13 cellular contexts compared by ENCODE assay signal in the genomic region with DNA sequence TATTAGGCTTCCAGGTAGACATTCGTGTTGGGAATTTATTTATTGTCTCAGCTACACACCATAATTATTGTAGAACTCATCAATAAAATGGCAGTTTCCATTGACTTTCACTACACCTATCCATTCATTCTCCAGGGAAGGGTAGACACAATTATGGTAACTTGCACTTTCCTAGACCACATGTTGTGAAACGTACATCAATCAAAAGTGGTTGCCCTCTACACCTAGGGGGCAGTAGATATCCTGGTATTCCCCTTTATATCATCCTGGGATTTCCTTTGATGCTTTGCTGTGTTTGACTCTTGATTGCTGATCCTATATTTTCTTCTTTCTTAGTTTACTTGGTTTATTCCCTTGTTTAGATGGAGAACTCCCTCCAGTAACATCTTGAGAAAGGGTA. TPM values are rescaled to one million over a fixed set of nuclear protein-coding genes. Genes with fewer than 3 reads are reported as not detected.
DNase-seq lines count a peak whose midpoint lies in the region; ATAC-seq and TF ChIP-seq lines count a peak whose summit lies in the region.
"Had no signal": no experiment of that assay in that cellular context is flagged by ENCODE, and none has a peak within 500 bp of the region (broad histone marks: within the 10 kb centered on the region; RNA-seq: fewer than 3 reads in every experiment).

No MANE protein-coding gene starts in this region.

- no peak for ATAC-seq in GM21529 (IDR thresholded peaks at IDR 0.05; ENCODE audit: unreplicated experiment)
- ATAC-seq in GM19467 (IDR thresholded peaks at IDR 0.05; ENCODE audit: unreplicated experiment) = no peak

- WGBS in testis, 2 donors = 59 to 61% methylated on average over 2 of the region's 2 CpGs
- 22 to 55% methylated on average over 2 of the region's 2 CpGs for WGBS in sigmoid colon, 2 donors

- intact Hi-C loops in OCI-LY7 (cut with micrococcal nuclease; ENCODE audit: unreplicated experiment) = no loop called here
- intact Hi-C loops in testis (cut with DNase I; ENCODE audit: low total_unique reads) = no loop called here
- intact Hi-C loops in sigmoid colon (cut with DNase I) = no loop called here

- TF ChIP-seq POLR2A in testis (IDR thresholded peaks at IDR 0.05) (no peak), sigmoid colon (IDR thresholded peaks at IDR 0.05) (no peak)

- H3K9me2 ChIP-seq in OCI-LY7 (ENCODE audit: insufficient read depth, low read length) = no peaks in the 10 kb centered on the region

- TF ChIP-seq EP300 in sigmoid colon (IDR thresholded peaks at IDR 0.05) = no peak

- CTCF ChIA-PET in AG04450 (lab: Charles Lee) = interaction anchor here (1.1 kb wide), 1 partner anchor 167 kb away, joined by 4 read pairs; no protein-coding TSS in a partner anchor
- CTCF ChIA-PET in OCI-LY7 (lab: Charles Lee; ENCODE audit: unreplicated experiment) = no interaction called here

- H3K4me2 ChIP-seq in OCI-LY7 (ENCODE audit: low read length) = no peak overlapping the region

- H3K4me1 ChIP-seq in OCI-LY7 (ENCODE audit: insufficient read depth, low read length, poor library complexity, severe bottlenecking) (no peaks in the 10 kb centered on the region), testis (no peaks in the 10 kb centered on the region), sigmoid colon (no peaks in the 10 kb centered on the region)

- DNase-seq in AG04450 (ENCODE audit: low read depth, low spot score) (no peak), OCI-LY7 (ENCODE audit: low spot score) (no peak), fibroblast of mammary gland (ENCODE audit: low read depth) (peak; percentile 6), testis (no peak), sigmoid colon (no peak)
- DNase-seq: activated CD4-positive, alpha-beta T cell treated with anti-CD3 and anti-CD28 coated beads for 48 hours; CD4-positive, alpha-beta memory T cell; NCI-H1105 treated with DMSO at 0.1 percent for 48 hours; Right ventricle myocardium superior; stimulated activated CD4-positive, alpha-beta T cell treated with anti-CD3 and anti-CD28 coated beads, Interleukin-2, amount 100 ng/mL, for 24 hours had no signal

- no peaks in the 10 kb centered on the region for H3K79me2 ChIP-seq in OCI-LY7 (ENCODE audit: insufficient read depth, low read depth, low read length)

- H3K27me3 ChIP-seq in AG04450 (ENCODE audit: control insufficient read depth, insufficient read depth, low read length) (no peaks in the 10 kb centered on the region), testis (no peaks in the 10 kb centered on the region), sigmoid colon (no peaks in the 10 kb centered on the region)

- H2AFZ ChIP-seq in OCI-LY7 (ENCODE audit: low read length) = no peak overlapping the region

- H3K4me3 ChIP-seq in AG04450 (ENCODE audit: low read depth, low read length) = no peak overlapping the region
- no peak overlapping the region for H3K4me3 ChIP-seq in OCI-LY7 (ENCODE audit: low read depth, low read length, poor library complexity, severe bottlenecking)
- H3K4me3 ChIP-seq in fibroblast of mammary gland (ENCODE audit: control insufficient read depth, low read depth, low read length) = no peak overlapping the region
- H3K4me3 ChIP-seq in testis = no peak overlapping the region
- no peak overlapping the region for H3K4me3 ChIP-seq in sigmoid colon

- no peaks in the 10 kb centered on the region for H4K20me1 ChIP-seq in OCI-LY7 (ENCODE audit: insufficient read depth, low read length)

- H3K27ac ChIP-seq in AG04450 (ENCODE audit: low read depth, low read length) = no peak overlapping the region
- no peak overlapping the region for H3K27ac ChIP-seq in OCI-LY7 (ENCODE audit: low read depth, low read length, poor library complexity, severe bottlenecking)
- no peak overlapping the region for H3K27ac ChIP-seq in testis
- no peak overlapping the region for H3K27ac ChIP-seq in sigmoid colon

- BruUV-seq in OCI-LY7 (replicated peaks; lab: Mats Ljungman, UMichigan) = no TSS peak

- POLR2A ChIA-PET in AG04450 (lab: Yijun Ruan, JAX) (no interaction called here), OCI-LY7 (lab: Charles Lee) (no interaction called here)

- H3K36me3 ChIP-seq in OCI-LY7 (ENCODE audit: insufficient read depth, low read length) (no peaks in the 10 kb centered on the region), testis (ENCODE audit: low read depth, missing control alignments) (no peaks in the 10 kb centered on the region), sigmoid colon (no peaks in the 10 kb centered on the region)

- no peaks in the 10 kb centered on the region for H3K9me3 ChIP-seq in AG04450 (ENCODE audit: control insufficient read depth, insufficient read depth, low read length)
- H3K9me3 ChIP-seq in OCI-LY7 (ENCODE audit: low read length) = no peaks in the 10 kb centered on the region
- no peaks in the 10 kb centered on the region for H3K9me3 ChIP-seq in testis
- no peaks in the 10 kb centered on the region for H3K9me3 ChIP-seq in sigmoid colon

- TF ChIP-seq CTCF in AG04450 (IDR thresholded peaks at IDR 0.05; ENCODE audit: low read depth, low read length) = 0 out of 2 replicates have a peak, but pooled peaks have one; percentile 14
- TF ChIP-seq CTCF in GM12872 (IDR thresholded peaks at IDR 0.05; ENCODE audit: insufficient read depth, low read depth, low read length) = peak; percentile 39; the same call in 1 of the 3 replicates
- TF ChIP-seq CTCF in OCI-LY7 (conservative IDR thresholded peaks at IDR 0.05; ENCODE audit: low read length) = peak; percentile 56
- TF ChIP-seq CTCF in fibroblast of mammary gland (conservative IDR thresholded peaks at IDR 0.05; ENCODE audit: control insufficient read depth, insufficient read depth, low read depth, low read length) = peak; percentile 32
- no peak for TF ChIP-seq CTCF in testis (IDR thresholded peaks at IDR 0.05)
- no peak for TF ChIP-seq CTCF in sigmoid colon (IDR thresholded peaks at IDR 0.05)

RNA-seq across cellular contexts. Expression of gene ADGRV1, which starts 47.9 kb away (rescaled TPM):
- polyA plus RNA-seq in AG04450 (2011; rRNA removed) = 0.06 TPM in 1 of 2 replicates, not detected in the other
- polyA minus RNA-seq in AG04450 (2011; rRNA and poly(A)+ RNA removed) = 0.13 TPM in 1 of 2 replicates, not detected in the other
- total RNA-seq in OCI-LY7 (2014; rRNA removed; shearing (Covaris generic)) = 0.05 TPM in 1 of 2 replicates, not detected in the other
- total RNA-seq in OCI-LY7 (2022) = not detected in 2 replicates
- 10 to 100 TPM; 12.6 to 18.0 TPM for total RNA-seq in testis
- polyA plus RNA-seq in testis (ENCODE audit: insufficient read depth, low read depth, low replicate concordance) = 10.8 TPM
- 1 to 10 TPM in 1 of 4 donors, under 1 TPM in 3; 0.54 to 1.1 (median 0.74) TPM for total RNA-seq in sigmoid colon
- polyA plus RNA-seq in sigmoid colon = 1 to 10 TPM in 1 of 3 donors, under 1 TPM in 1, not detected in 1; 0.60 to 2.1 TPM
- total RNA-seq: Right ventricle myocardium superior had no signal
- polyA plus RNA-seq: CD4-positive, alpha-beta memory T cell had no signal

Comparison
In these comparisons a context has a peak if more than half of its experiments do, and no peak if none do; other contexts are left out.
1. CTCF ChIP-seq: peak in AG04450 (single experiment), GM12872 (single experiment), OCI-LY7 (single experiment) and fibroblast of mammary gland (single experiment); none in testis (0 of 3) and sigmoid colon (0 of 4).
2. RNA of gene ADGRV1, which starts 47.9 kb away (total RNA-seq): 12.6 to 18.0 TPM in testis; 0.54 to 1.1 TPM in sigmoid colon and 0.05 TPM in OCI-LY7; every median in the first group is over 4 times any median in the second.